ENCODE assay signal across 20 cellular contexts in genomic region chr9:89145086-89145485, GRCh38. TPM values are rescaled to one million over a fixed set of nuclear protein-coding genes. Genes with fewer than 3 reads are reported as not detected.
"Had no signal": no experiment of that assay in that cellular context is flagged by ENCODE, and none has a peak within 500 bp of the region (broad histone marks: within the 10 kb centered on the region; RNA-seq: fewer than 3 reads in every experiment).

No MANE protein-coding gene starts in this region.

- H3K27ac ChIP-seq: foreskin keratinocyte, heart left ventricle, pancreas, psoas muscle, tibial nerve had no signal

- H3K27ac Mint-ChIP-seq: activated naive CD4-positive, alpha-beta T cell treated with anti-CD3 and anti-CD28 coated beads for 36 hours; activated naive CD8-positive, alpha-beta T cell treated with anti-CD3 and anti-CD28 coated beads for 36 hours; immature natural killer cell; naive thymus-derived CD8-positive, alpha-beta T cell had no signal

- ATAC-seq: foreskin keratinocyte; heart left ventricle; naive thymus-derived CD8-positive, alpha-beta T cell; pancreas; psoas muscle had no signal

- H3K4me3 Mint-ChIP-seq: activated naive CD4-positive, alpha-beta T cell treated with anti-CD3 and anti-CD28 coated beads for 36 hours; activated naive CD8-positive, alpha-beta T cell treated with anti-CD3 and anti-CD28 coated beads for 36 hours; immature natural killer cell; naive thymus-derived CD8-positive, alpha-beta T cell; neural crest cell had no signal

- H3K9me3 ChIP-seq: heart left ventricle, pancreas, psoas muscle, tibial nerve had no signal

- H3K36me3 Mint-ChIP-seq: activated naive CD8-positive, alpha-beta T cell treated with anti-CD3 and anti-CD28 coated beads for 36 hours; immature natural killer cell; naive thymus-derived CD8-positive, alpha-beta T cell had no signal

- DNase-seq: activated CD4-positive, alpha-beta T cell treated with anti-CD3 and anti-CD28 coated beads for 4 hours; activated CD4-positive, alpha-beta T cell treated with anti-CD3 and anti-CD28 coated beads, Interleukin-2, amount 50 U/mL, for 4 hours; activated effector memory CD4-positive, alpha-beta T cell treated with Interleukin-2 at 50 U/mL for 16 hours; activated naive CD4-positive, alpha-beta T cell treated with anti-CD3 and anti-CD28 coated beads for 36 hours; activated naive CD8-positive, alpha-beta T cell treated with anti-CD3 and anti-CD28 coated beads for 36 hours; activated T-cell treated with anti-CD3 and anti-CD28 coated beads for 4 hours; effector memory CD4-positive, alpha-beta T cell; foreskin keratinocyte; heart left ventricle; hypothalamus; immature natural killer cell; midbrain; naive thymus-derived CD8-positive, alpha-beta T cell; pancreas; psoas muscle; stimulated activated CD4-positive, alpha-beta T cell treated with anti-CD3 and anti-CD28 coated beads, Interleukin-15, amount 100 ng/mL, for 24 hours; stimulated activated naive CD4-positive, alpha-beta T cell had no signal

- H3K4me3 ChIP-seq: pancreas, psoas muscle, tibial nerve had no signal

- H3K9me3 Mint-ChIP-seq: activated naive CD4-positive, alpha-beta T cell treated with anti-CD3 and anti-CD28 coated beads for 36 hours; activated naive CD8-positive, alpha-beta T cell treated with anti-CD3 and anti-CD28 coated beads for 36 hours; naive thymus-derived CD8-positive, alpha-beta T cell had no signal

- H3K27me3 ChIP-seq: foreskin keratinocyte, heart left ventricle, pancreas, tibial nerve had no signal

- H3K4me1 Mint-ChIP-seq: activated naive CD8-positive, alpha-beta T cell treated with anti-CD3 and anti-CD28 coated beads for 36 hours; immature natural killer cell; naive thymus-derived CD8-positive, alpha-beta T cell; neural crest cell had no signal

- H3K4me1 ChIP-seq: foreskin keratinocyte, pancreas, psoas muscle, tibial nerve had no signal

- H3K36me3 ChIP-seq: heart left ventricle, pancreas, tibial nerve had no signal

RNA-seq across cellular contexts. Expression of gene SHC3, which starts 33.5 kb away (rescaled TPM):
- total RNA-seq: activated naive CD4-positive, alpha-beta T cell treated with anti-CD3 and anti-CD28 coated beads for 36 hours; activated naive CD8-positive, alpha-beta T cell treated with anti-CD3 and anti-CD28 coated beads for 36 hours; T-helper 2 cell treated with Interferon-gamma antibody and Interleukin-4, amounts not matched to agents 100 ng/mL and 5 ng/mL, for 36 hours had no signal
- polyA plus RNA-seq: immature natural killer cell; naive thymus-derived CD8-positive, alpha-beta T cell had no signal
